8 cellular contexts compared by ENCODE assay signal in the genomic region with DNA sequence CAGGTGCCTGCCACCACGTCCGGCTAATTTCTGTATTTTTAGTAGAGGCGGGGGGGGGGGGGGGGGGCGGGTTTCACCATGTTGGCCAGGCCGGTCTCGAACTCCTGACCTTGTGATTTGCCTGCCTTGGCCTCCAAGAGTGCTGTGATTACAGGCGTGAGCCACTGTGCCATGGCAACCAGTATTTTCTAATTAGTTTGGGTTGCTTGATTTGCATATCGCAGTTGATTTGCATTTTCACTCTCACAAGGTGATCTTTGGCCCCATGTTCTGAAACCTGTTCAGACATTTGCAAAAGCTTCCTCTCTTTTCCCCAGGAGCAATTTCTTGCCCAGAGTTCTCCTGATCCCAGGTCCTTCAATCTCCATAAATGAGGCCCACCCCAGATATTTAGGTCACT. TPM values are rescaled to one million over a fixed set of nuclear protein-coding genes. Genes with fewer than 3 reads are reported as not detected.
DNase-seq lines count a peak whose midpoint lies in the region; ATAC-seq and TF ChIP-seq lines count a peak whose summit lies in the region.

No MANE protein-coding gene starts in this region.

- H3K4me3 Mint-ChIP-seq in activated CD4-positive, alpha-beta T cell treated with anti-CD3 and anti-CD28 coated beads, Interleukin-2, amount 10 ng/mL, durations not matched to agents 7 days and 5 days = peak overlapping the region; percentile 96
- H3K4me3 Mint-ChIP-seq in progenitor cell of endocrine pancreas (ENCODE audit: low read depth) = peak overlapping the region; percentile 63

- CTCF ChIA-PET in activated CD4-positive, alpha-beta T cell treated with anti-CD3 and anti-CD28 coated beads, Interleukin-2, amount 10 ng/mL, durations not matched to agents 7 days and 5 days (lab: Charles Lee) = interaction anchor here (0.6 to 1.8 kb wide), 2 partner anchors 9 to 14 kb away, joined by 3 to 8 read pairs; no protein-coding TSS in a partner anchor

- H3K27ac Mint-ChIP-seq in activated CD4-positive, alpha-beta T cell treated with anti-CD3 and anti-CD28 coated beads, Interleukin-2, amount 10 ng/mL, durations not matched to agents 7 days and 5 days = peak overlapping the region; percentile 95
- H3K27ac Mint-ChIP-seq in activated naive CD4-positive, alpha-beta T cell treated with anti-CD3 and anti-CD28 coated beads, Interleukin-2, amount 50 U/mL, for 72 hours = peak overlapping the region; percentile 65 to 95
- H3K27ac Mint-ChIP-seq in progenitor cell of endocrine pancreas = no peak overlapping the region

- H3K9me3 Mint-ChIP-seq in activated CD4-positive, alpha-beta T cell treated with anti-CD3 and anti-CD28 coated beads, Interleukin-2, amount 10 ng/mL, durations not matched to agents 7 days and 5 days = no peaks in the 10 kb centered on the region
- no peaks in the 10 kb centered on the region for H3K9me3 Mint-ChIP-seq in activated naive CD4-positive, alpha-beta T cell treated with anti-CD3 and anti-CD28 coated beads, Interleukin-2, amount 50 U/mL, for 72 hours
- H3K9me3 Mint-ChIP-seq in progenitor cell of endocrine pancreas (ENCODE audit: low read depth) = no peaks in the 10 kb centered on the region

- peaks cover 38% of the 10 kb centered on the region for H3K4me1 Mint-ChIP-seq in activated CD4-positive, alpha-beta T cell treated with anti-CD3 and anti-CD28 coated beads, Interleukin-2, amount 10 ng/mL, durations not matched to agents 7 days and 5 days
- H3K4me1 Mint-ChIP-seq in progenitor cell of endocrine pancreas (ENCODE audit: low read depth) = peaks cover 10% of the 10 kb centered on the region

- POLR2A ChIA-PET in activated CD4-positive, alpha-beta T cell treated with anti-CD3 and anti-CD28 coated beads, Interleukin-2, amount 10 ng/mL, durations not matched to agents 7 days and 5 days (lab: Charles Lee) = no interaction called here

- intact Hi-C loops in posterior cingulate gyrus (cut with DNase I) = loop anchor here (2.0 to 10.0 kb wide), 2 partner anchors 141 to 209 kb away; a partner anchor contains a TSS

- peaks cover 18% of the 10 kb centered on the region for H3K36me3 Mint-ChIP-seq in activated CD4-positive, alpha-beta T cell treated with anti-CD3 and anti-CD28 coated beads, Interleukin-2, amount 10 ng/mL, durations not matched to agents 7 days and 5 days (ENCODE audit: low read depth)
- H3K36me3 Mint-ChIP-seq in activated naive CD4-positive, alpha-beta T cell treated with anti-CD3 and anti-CD28 coated beads, Interleukin-2, amount 50 U/mL, for 72 hours = peaks cover 5 to 12% of the 10 kb centered on the region in 2 donors
- peaks cover 1% of the 10 kb centered on the region for H3K36me3 Mint-ChIP-seq in progenitor cell of endocrine pancreas (ENCODE audit: insufficient read depth)

- no peaks in the 10 kb centered on the region for H3K27me3 Mint-ChIP-seq in activated CD4-positive, alpha-beta T cell treated with anti-CD3 and anti-CD28 coated beads, Interleukin-2, amount 10 ng/mL, durations not matched to agents 7 days and 5 days
- no peaks in the 10 kb centered on the region for H3K27me3 Mint-ChIP-seq in progenitor cell of endocrine pancreas

- peak; percentile 21 for ATAC-seq in HG03175 (IDR thresholded peaks at IDR 0.05; ENCODE audit: unreplicated experiment)
- ATAC-seq in activated naive CD4-positive, alpha-beta T cell treated with anti-CD3 and anti-CD28 coated beads, Interleukin-2, amount 50 U/mL, for 72 hours = no peak
- no peak for ATAC-seq in GM21447 (IDR thresholded peaks at IDR 0.05; ENCODE audit: unreplicated experiment)

- no peak for TF ChIP-seq CTCF in progenitor cell of endocrine pancreas (IDR thresholded peaks at IDR 0.05; ENCODE audit: unreplicated experiment)

- DNase-seq in activated CD4-positive, alpha-beta T cell treated with anti-CD3 and anti-CD28 coated beads, Interleukin-2, amount 10 ng/mL, durations not matched to agents 7 days and 5 days = no peak
- DNase-seq in activated CD4-positive, alpha-beta T cell treated with anti-CD3 and anti-CD28 coated beads for 1 hour = no peak
- DNase-seq in activated naive CD4-positive, alpha-beta T cell treated with anti-CD3 and anti-CD28 coated beads, Interleukin-2, amount 50 U/mL, for 72 hours (ENCODE audit: low spot score in 2 of 2) = no peak
- no peak for DNase-seq in progenitor cell of endocrine pancreas (ENCODE audit: low spot score, unreplicated experiment)
- no peak for DNase-seq in posterior cingulate gyrus
- DNase-seq in NCI-H187 (lab: John Stamatoyannopoulos, UW) = no peak

RNA-seq across cellular contexts. Expression of a gene that starts 1.7 kb away (rescaled TPM):
- 10 to 100 TPM; 43.9 to 46.6 TPM for total RNA-seq in activated CD4-positive, alpha-beta T cell treated with anti-CD3 and anti-CD28 coated beads, Interleukin-2, amount 10 ng/mL, durations not matched to agents 7 days and 5 days
- total RNA-seq in activated naive CD4-positive, alpha-beta T cell treated with anti-CD3 and anti-CD28 coated beads, Interleukin-2, amount 50 U/mL, for 72 hours = 10 to 100 TPM; 29.2 to 46.4 TPM
- 27.4 and 27.9 TPM in 2 replicates for total RNA-seq in progenitor cell of endocrine pancreas

RNA-seq across cellular contexts. Expression of a gene that starts 57.8 kb away (rescaled TPM):
- 10 to 100 TPM; 25.1 to 31.3 TPM for total RNA-seq in activated CD4-positive, alpha-beta T cell treated with anti-CD3 and anti-CD28 coated beads, Interleukin-2, amount 10 ng/mL, durations not matched to agents 7 days and 5 days
- 10 to 100 TPM; 27.7 to 38.8 TPM for total RNA-seq in activated naive CD4-positive, alpha-beta T cell treated with anti-CD3 and anti-CD28 coated beads, Interleukin-2, amount 50 U/mL, for 72 hours
- 39.9 and 42.9 TPM in 2 replicates for total RNA-seq in progenitor cell of endocrine pancreas
